Comparison of ENCODE assay signal across 2 cellular contexts in the genomic region with DNA sequence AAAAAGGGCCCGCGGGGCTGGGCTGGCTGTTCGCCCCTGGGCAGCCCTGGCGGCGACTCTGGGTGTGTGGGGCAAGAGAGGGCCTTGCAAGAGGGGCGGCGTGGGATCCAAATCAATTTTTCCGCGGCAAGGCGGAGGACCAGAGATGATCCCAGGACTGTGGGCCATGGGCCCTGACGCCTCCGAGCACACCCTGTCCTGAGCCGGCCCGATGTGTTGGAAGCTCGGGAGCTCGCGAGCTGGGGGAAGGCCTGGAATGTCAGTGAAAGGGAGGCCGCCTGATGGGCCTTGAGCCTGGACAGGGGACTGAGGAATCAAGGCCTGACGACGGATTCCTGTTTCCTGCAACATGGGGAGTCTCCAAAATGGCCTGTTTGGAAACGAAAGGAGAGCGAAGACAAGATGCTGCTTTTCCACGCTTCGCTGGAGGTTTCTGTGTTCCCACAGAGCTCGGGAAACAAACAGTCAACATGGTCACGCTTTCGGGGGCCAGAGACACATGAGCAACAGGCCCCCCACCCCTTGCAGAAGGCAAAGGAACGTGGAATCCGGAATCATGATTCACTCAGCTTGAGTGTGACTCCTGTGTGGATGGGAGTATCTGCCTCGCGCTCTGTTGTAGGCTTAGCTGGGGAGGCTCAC.
TF ChIP-seq lines count a peak whose summit lies in the region.

No MANE protein-coding gene starts in this region.

TF ChIP-seq in HepG2, 621 proteins besides CTCF, POLR2A, EP300 and RAD21:
- TF ChIP-seq ZBTB3 (CRISPR knock-in tag; IDR thresholded peaks at IDR 0.05; ENCODE audit: borderline replicate concordance, low read depth) = no peak
- TF ChIP-seq ZZZ3 (CRISPR knock-in tag; IDR thresholded peaks at IDR 0.05; ENCODE audit: borderline replicate concordance) = no peak
- no peak for TF ChIP-seq ZFY (CRISPR knock-in tag; IDR thresholded peaks at IDR 0.05)
- no peak for TF ChIP-seq NR3C1 (CRISPR knock-in tag; IDR thresholded peaks at IDR 0.05)
- TF ChIP-seq FOXJ3 (CRISPR knock-in tag; IDR thresholded peaks at IDR 0.05; ENCODE audit: borderline replicate concordance) = no peak
- TF ChIP-seq, protein P1, sequence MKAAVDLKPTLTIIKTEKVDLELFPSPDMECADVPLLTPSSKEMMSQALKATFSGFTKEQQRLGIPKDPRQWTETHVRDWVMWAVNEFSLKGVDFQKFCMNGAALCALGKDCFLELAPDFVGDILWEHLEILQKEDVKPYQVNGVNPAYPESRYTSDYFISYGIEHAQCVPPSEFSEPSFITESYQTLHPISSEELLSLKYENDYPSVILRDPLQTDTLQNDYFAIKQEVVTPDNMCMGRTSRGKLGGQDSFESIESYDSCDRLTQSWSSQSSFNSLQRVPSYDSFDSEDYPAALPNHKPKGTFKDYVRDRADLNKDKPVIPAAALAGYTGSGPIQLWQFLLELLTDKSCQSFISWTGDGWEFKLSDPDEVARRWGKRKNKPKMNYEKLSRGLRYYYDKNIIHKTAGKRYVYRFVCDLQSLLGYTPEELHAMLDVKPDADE (CRISPR knock-in tag; IDR thresholded peaks at IDR 0.05) = no peak

TF ChIP-seq in IMR-90, 13 proteins besides CTCF, POLR2A, EP300 and RAD21:
- TF ChIP-seq MAFK (IDR thresholded peaks at IDR 0.05; ENCODE audit: low read depth, low read length) (no peak), BHLHE40 (IDR thresholded peaks at IDR 0.05; ENCODE audit: low read depth, low read length) (no peak), CEBPB (IDR thresholded peaks at IDR 0.05; ENCODE audit: low read depth, low read length) (no peak), FOS (IDR thresholded peaks at IDR 0.05; ENCODE audit: low read depth, low read length) (no peak), MAZ (IDR thresholded peaks at IDR 0.05; ENCODE audit: borderline replicate concordance, low read depth, low read length) (no peak), RCOR1 (IDR thresholded peaks at IDR 0.05; ENCODE audit: insufficient replicate concordance, low read length) (no peak), MXI1 (IDR thresholded peaks at IDR 0.05; ENCODE audit: borderline replicate concordance, low read depth, low read length) (no peak), SMC3 (IDR thresholded peaks at IDR 0.05; ENCODE audit: low read depth, low read length) (no peak), CHD1 (IDR thresholded peaks at IDR 0.05; ENCODE audit: low read depth, low read length) (no peak), RFX5 (IDR thresholded peaks at IDR 0.05; ENCODE audit: low read depth, low read length) (no peak), NFE2L2 (IDR thresholded peaks at IDR 0.05; ENCODE audit: low read depth, low read length) (no peak)
- TF ChIP-seq, protein P2, sequence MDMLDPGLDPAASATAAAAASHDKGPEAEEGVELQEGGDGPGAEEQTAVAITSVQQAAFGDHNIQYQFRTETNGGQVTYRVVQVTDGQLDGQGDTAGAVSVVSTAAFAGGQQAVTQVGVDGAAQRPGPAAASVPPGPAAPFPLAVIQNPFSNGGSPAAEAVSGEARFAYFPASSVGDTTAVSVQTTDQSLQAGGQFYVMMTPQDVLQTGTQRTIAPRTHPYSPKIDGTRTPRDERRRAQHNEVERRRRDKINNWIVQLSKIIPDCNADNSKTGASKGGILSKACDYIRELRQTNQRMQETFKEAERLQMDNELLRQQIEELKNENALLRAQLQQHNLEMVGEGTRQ (IDR thresholded peaks at IDR 0.05; ENCODE audit: low read depth, low read length) = no peak
- TF ChIP-seq, protein P3, sequence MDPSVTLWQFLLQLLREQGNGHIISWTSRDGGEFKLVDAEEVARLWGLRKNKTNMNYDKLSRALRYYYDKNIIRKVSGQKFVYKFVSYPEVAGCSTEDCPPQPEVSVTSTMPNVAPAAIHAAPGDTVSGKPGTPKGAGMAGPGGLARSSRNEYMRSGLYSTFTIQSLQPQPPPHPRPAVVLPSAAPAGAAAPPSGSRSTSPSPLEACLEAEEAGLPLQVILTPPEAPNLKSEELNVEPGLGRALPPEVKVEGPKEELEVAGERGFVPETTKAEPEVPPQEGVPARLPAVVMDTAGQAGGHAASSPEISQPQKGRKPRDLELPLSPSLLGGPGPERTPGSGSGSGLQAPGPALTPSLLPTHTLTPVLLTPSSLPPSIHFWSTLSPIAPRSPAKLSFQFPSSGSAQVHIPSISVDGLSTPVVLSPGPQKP (IDR thresholded peaks at IDR 0.05; ENCODE audit: borderline replicate concordance, low read depth, low read length) = no peak
